In the genomic region with DNA sequence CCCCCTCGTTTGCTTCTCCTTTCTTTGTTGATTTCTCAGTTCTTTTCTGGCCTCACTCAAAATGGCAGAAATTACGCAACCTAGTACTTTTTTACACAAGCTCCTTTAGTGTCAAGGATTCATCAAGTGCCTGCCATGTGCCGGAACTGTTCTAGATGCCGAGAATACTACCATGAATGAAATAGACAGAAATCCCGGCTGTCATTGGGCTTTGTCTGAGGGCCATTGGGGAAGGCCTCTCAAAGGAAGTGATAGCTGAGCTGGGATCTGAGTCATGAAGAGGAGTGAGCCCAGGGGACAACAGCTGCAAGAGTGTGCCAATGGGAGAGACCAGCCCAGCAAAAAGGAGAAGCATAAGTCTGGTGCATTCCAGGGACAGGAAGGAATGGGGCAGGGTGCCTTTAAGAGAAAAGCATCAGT, we compare ENCODE assay signal across 8 cellular contexts. TPM values are rescaled to one million over a fixed set of nuclear protein-coding genes. Genes with fewer than 3 reads are reported as not detected.
DNase-seq lines count a peak whose midpoint lies in the region; ATAC-seq and TF ChIP-seq lines count a peak whose summit lies in the region.

No MANE protein-coding gene starts in this region.

- intact Hi-C loops in activated CD4-positive, alpha-beta T cell treated with anti-CD3 and anti-CD28 coated beads for 36 hours (cut with DNase I, micrococcal nuclease): no loop called here

- H3K27ac Mint-ChIP-seq in activated CD4-positive, alpha-beta T cell treated with anti-CD3 and anti-CD28 coated beads for 36 hours: no peak overlapping the region

- DNase-seq in GF-D8 (lab: John Stamatoyannopoulos, UW) (peak; percentile 85), RPMI7951 (ENCODE audit: low read depth) (peak; percentile 97), fibroblast of mammary gland (ENCODE audit: low read depth) (peak; percentile 91)
- DNase-seq in activated CD4-positive, alpha-beta T cell treated with anti-CD3 and anti-CD28 coated beads for 36 hours: no peak

- no peaks in the 10 kb centered on the region for H3K9me3 Mint-ChIP-seq in activated CD4-positive, alpha-beta T cell treated with anti-CD3 and anti-CD28 coated beads for 36 hours (ENCODE audit: low read depth)

- H3K4me1 Mint-ChIP-seq in activated CD4-positive, alpha-beta T cell treated with anti-CD3 and anti-CD28 coated beads for 36 hours: peaks cover 17% of the 10 kb centered on the region

- H3K4me3 ChIP-seq in fibroblast of mammary gland (ENCODE audit: control insufficient read depth, low read depth, low read length) (no peak overlapping the region), neuron (ENCODE audit: low read length) (no peak overlapping the region)

- H3K27me3 Mint-ChIP-seq in activated CD4-positive, alpha-beta T cell treated with anti-CD3 and anti-CD28 coated beads for 36 hours: no peaks in the 10 kb centered on the region

- H3K9me3 ChIP-seq in neuron (ENCODE audit: low read length): peaks cover 1% of the 10 kb centered on the region

- no peaks in the 10 kb centered on the region for H3K27me3 ChIP-seq in neuron (ENCODE audit: insufficient read depth, low read length)

- H3K36me3 ChIP-seq in neuron (ENCODE audit: insufficient read depth, low read length): no peaks in the 10 kb centered on the region

- H3K4me3 Mint-ChIP-seq in activated CD4-positive, alpha-beta T cell treated with anti-CD3 and anti-CD28 coated beads for 36 hours: no peak overlapping the region

- CTCF ChIA-PET in activated CD4-positive, alpha-beta T cell treated with anti-CD3 and anti-CD28 coated beads for 36 hours (lab: Charles Lee): interaction anchor here (1.4 kb wide), 1 partner anchor 123 kb away, joined by 6 read pairs; no protein-coding TSS in a partner anchor

- no peaks in the 10 kb centered on the region for H3K36me3 Mint-ChIP-seq in activated CD4-positive, alpha-beta T cell treated with anti-CD3 and anti-CD28 coated beads for 36 hours (ENCODE audit: low read depth)

- no peak for TF ChIP-seq CTCF in fibroblast of mammary gland (conservative IDR thresholded peaks at IDR 0.05; ENCODE audit: control insufficient read depth, insufficient read depth, low read depth, low read length)

- ATAC-seq in HG03571 (IDR thresholded peaks at IDR 0.05; ENCODE audit: unreplicated experiment) (no peak), GM19467 (IDR thresholded peaks at IDR 0.05; ENCODE audit: unreplicated experiment) (no peak), HG02678 (IDR thresholded peaks at IDR 0.05; ENCODE audit: unreplicated experiment) (no peak)
- ATAC-seq in activated CD4-positive, alpha-beta T cell treated with anti-CD3 and anti-CD28 coated beads for 36 hours: no peak

- POLR2A ChIA-PET in activated CD4-positive, alpha-beta T cell treated with anti-CD3 and anti-CD28 coated beads for 36 hours (lab: Charles Lee): interaction anchor here (0.6 kb wide), 1 partner anchor 154 kb away, joined by 6 read pairs; no protein-coding TSS in a partner anchor

- H3K4me1 ChIP-seq in neuron (ENCODE audit: insufficient read depth, low read length): peaks cover 18% of the 10 kb centered on the region

- peak overlapping the region; percentile 1 for H2AFZ ChIP-seq in neuron (ENCODE audit: low read depth, low read length)

RNA-seq across cellular contexts. Expression of a gene that starts 34.3 kb away (rescaled TPM):
- 142 and 168 TPM in 2 replicates for total RNA-seq in RPMI7951 (2014; rRNA removed; shearing (Covaris generic))
- total RNA-seq in activated CD4-positive, alpha-beta T cell treated with anti-CD3 and anti-CD28 coated beads for 36 hours: 100 to 1,000 TPM; 153 to 213 TPM
